In genomic region chr11:2655834-2656622, GRCh38 we compare ENCODE assay signal across 10 cellular contexts. TPM values are rescaled to one million over a fixed set of nuclear protein-coding genes. Genes with fewer than 3 reads are reported as not detected.
DNase-seq lines count a peak whose midpoint lies in the region; ATAC-seq and TF ChIP-seq lines count a peak whose summit lies in the region.
"Had no signal": no experiment of that assay in that cellular context is flagged by ENCODE, and none has a peak within 500 bp of the region (broad histone marks: within the 10 kb centered on the region; RNA-seq: fewer than 3 reads in every experiment).

No MANE protein-coding gene starts in this region.

- peaks cover 66% of the 10 kb centered on the region for H3K36me3 Mint-ChIP-seq in progenitor cell of endocrine pancreas (ENCODE audit: insufficient read depth)
- H3K36me3 Mint-ChIP-seq in stimulated activated effector memory CD8-positive, alpha-beta T cell treated with anti-CD3 and anti-CD28 coated beads, Interleukin-12 subunit alpha, Interleukin-12 subunit beta, amount 100 ng/mL, for 72 hours = no peaks in the 10 kb centered on the region

- intact Hi-C loops in spleen (cut with DNase I; ENCODE audit: low total_unique reads) = no loop called here

- H3K4me1 Mint-ChIP-seq in progenitor cell of endocrine pancreas (ENCODE audit: low read depth) = peaks cover 4% of the 10 kb centered on the region
- peaks cover 5% of the 10 kb centered on the region for H3K4me1 Mint-ChIP-seq in stimulated activated effector memory CD8-positive, alpha-beta T cell treated with anti-CD3 and anti-CD28 coated beads, Interleukin-12 subunit alpha, Interleukin-12 subunit beta, amount 100 ng/mL, for 72 hours

- peaks cover 4 to 61% (median 29%) of the 10 kb centered on the region in 8 donors for H3K9me3 ChIP-seq in spleen

- peak overlapping the region; percentile 67 for H3K27ac Mint-ChIP-seq in progenitor cell of endocrine pancreas
- no peak overlapping the region for H3K27ac Mint-ChIP-seq in stimulated activated effector memory CD8-positive, alpha-beta T cell treated with anti-CD3 and anti-CD28 coated beads, Interleukin-12 subunit alpha, Interleukin-12 subunit beta, amount 100 ng/mL, for 72 hours
- H3K27ac Mint-ChIP-seq: T-cell had no signal

- H3K4me3 ChIP-seq in epithelial cell of esophagus (ENCODE audit: low read length) (no peak overlapping the region), spleen (no peak overlapping the region)

- ATAC-seq in HG03460 (IDR thresholded peaks at IDR 0.05; ENCODE audit: unreplicated experiment) = no peak
- ATAC-seq in stimulated activated effector memory CD8-positive, alpha-beta T cell treated with anti-CD3 and anti-CD28 coated beads, Interleukin-12 subunit alpha, Interleukin-12 subunit beta, amount 100 ng/mL, for 72 hours = no peak
- ATAC-seq: T-cell had no signal

- H3K4me1 ChIP-seq in spleen = no peaks in the 10 kb centered on the region

- no peaks in the 10 kb centered on the region for H3K27me3 ChIP-seq in spleen (replicated peaks in 1 of 7)

- TF ChIP-seq POLR2A in spleen (IDR thresholded peaks at IDR 0.05) = no peak

- DNase-seq in GM03348 (ENCODE audit: low spot score) (peak; percentile 25), NCI-H345 treated with DMSO at 0.1 percent for 48 hours (lab: John Stamatoyannopoulos, UW; ENCODE audit: unreplicated experiment) (peak; percentile 33), epithelial cell of esophagus (ENCODE audit: low read depth) (peak; percentile 61), progenitor cell of endocrine pancreas (ENCODE audit: low spot score, unreplicated experiment) (no peak), spleen (no peak)
- DNase-seq in stimulated activated effector memory CD8-positive, alpha-beta T cell treated with anti-CD3 and anti-CD28 coated beads, Interleukin-12 subunit alpha, Interleukin-12 subunit beta, amount 100 ng/mL, for 72 hours (ENCODE audit: low spot score in 2 of 2) = no peak
- DNase-seq: glutamatergic neuron, NCI-H524 treated with DMSO at 0.1 percent for 48 hours, T-cell had no signal

- no peak overlapping the region for H3K27ac ChIP-seq in spleen

- peaks cover 0 to 24% (median 0%) of the 10 kb centered on the region in 6 donors for H3K36me3 ChIP-seq in spleen

- H3K27me3 Mint-ChIP-seq in progenitor cell of endocrine pancreas = no peaks in the 10 kb centered on the region
- H3K27me3 Mint-ChIP-seq: T-cell had no signal

- 46 to 55% (median 50%) methylated on average over 6 of the region's 6 CpGs for WGBS in spleen, 5 donors

- H3K4me3 Mint-ChIP-seq in progenitor cell of endocrine pancreas (ENCODE audit: low read depth) = no peak overlapping the region
- H3K4me3 Mint-ChIP-seq in stimulated activated effector memory CD8-positive, alpha-beta T cell treated with anti-CD3 and anti-CD28 coated beads, Interleukin-12 subunit alpha, Interleukin-12 subunit beta, amount 100 ng/mL, for 72 hours = no peak overlapping the region
- H3K4me3 Mint-ChIP-seq: T-cell had no signal

- TF ChIP-seq CTCF in epithelial cell of esophagus (IDR thresholded peaks at IDR 0.05; ENCODE audit: insufficient read depth, low read depth, low read length, missing control alignments) = no peak
- TF ChIP-seq CTCF in progenitor cell of endocrine pancreas (IDR thresholded peaks at IDR 0.05; ENCODE audit: unreplicated experiment) = no peak
- no peak for TF ChIP-seq CTCF in spleen (IDR thresholded peaks at IDR 0.05 in 8 of 11, conservative IDR thresholded peaks at IDR 0.05 in 3 of 11)

- peaks cover 31% of the 10 kb centered on the region for H3K9me3 Mint-ChIP-seq in progenitor cell of endocrine pancreas (ENCODE audit: low read depth)
- peaks cover 3% of the 10 kb centered on the region for H3K9me3 Mint-ChIP-seq in stimulated activated effector memory CD8-positive, alpha-beta T cell treated with anti-CD3 and anti-CD28 coated beads, Interleukin-12 subunit alpha, Interleukin-12 subunit beta, amount 100 ng/mL, for 72 hours

RNA-seq across cellular contexts. Expression of gene KCNQ1OT1, which starts 43.8 kb away (rescaled TPM):
- 18.0 and 18.7 TPM in 2 replicates for total RNA-seq in progenitor cell of endocrine pancreas
- 1 to 10 TPM in 6 of 7 donors, under 1 TPM in 1; 0.87 to 3.1 (median 2.1) TPM for total RNA-seq in spleen
- polyA plus RNA-seq in spleen = under 1 TPM; 0.02 to 0.16 (median 0.02) TPM

Comparison
In these comparisons a context has a peak if more than half of its experiments do, and no peak if none do; other contexts are left out.
1. DNase-seq: peak in GM03348 (single experiment), NCI-H345 treated with DMSO at 0.1 percent for 48 hours (single experiment) and epithelial cell of esophagus (single experiment); none in progenitor cell of endocrine pancreas (single experiment), stimulated activated effector memory CD8-positive, alpha-beta T cell treated with anti-CD3 and anti-CD28 coated beads, Interleukin-12 subunit alpha, Interleukin-12 subunit beta, amount 100 ng/mL, for 72 hours (0 of 2) and spleen (single experiment).